In genomic region chr4:5361968-5362367, GRCh38 we compare ENCODE assay signal across 1 cellular context.
TF ChIP-seq lines count a peak whose summit lies in the region.

No MANE protein-coding gene starts in this region.

TF ChIP-seq in K562, 482 proteins besides CTCF, POLR2A, EP300 and RAD21 (continued from another document):
- TF ChIP-seq USF2 (CRISPR knock-in tag; IDR thresholded peaks at IDR 0.05) (no peak), PYGO2 (tag; IDR thresholded peaks at IDR 0.05) (no peak), NCOA4 (IDR thresholded peaks at IDR 0.05; ENCODE audit: partially characterized antibody) (no peak), ZNF766 (CRISPR knock-in tag; conservative IDR thresholded peaks at IDR 0.05) (0 out of 2 replicates have a peak, but pooled peaks have one; percentile 52), ZNF79 (CRISPR knock-in tag; IDR thresholded peaks at IDR 0.05; ENCODE audit: low read depth) (no peak), MCM2 (IDR thresholded peaks at IDR 0.05; ENCODE audit: low read depth) (no peak), ZNF280B (CRISPR knock-in tag; IDR thresholded peaks at IDR 0.05) (no peak), WHSC1 (IDR thresholded peaks at IDR 0.05; ENCODE audit: low read length) (no peak), DEAF1 (CRISPR knock-in tag; IDR thresholded peaks at IDR 0.05) (no peak), MXD1 (CRISPR knock-in tag; IDR thresholded peaks at IDR 0.05; ENCODE audit: borderline replicate concordance, poor library complexity, severe bottlenecking) (no peak), PHF21A (IDR thresholded peaks at IDR 0.05; ENCODE audit: borderline replicate concordance, low read depth) (no peak), FOXJ2 (tag; IDR thresholded peaks at IDR 0.05) (no peak), REST (CRISPR knock-in tag; IDR thresholded peaks at IDR 0.05; ENCODE audit: low read depth) (peak; percentile 91), FOXP1 (CRISPR knock-in tag; IDR thresholded peaks at IDR 0.05) (no peak), ZNF121 (CRISPR knock-in tag; conservative IDR thresholded peaks at IDR 0.05) (no peak), SMAD2 (IDR thresholded peaks at IDR 0.05; ENCODE audit: low read depth, low read length) (no peak), ILF3 (IDR thresholded peaks at IDR 0.05; ENCODE audit: borderline replicate concordance) (no peak), ETS2 (tag; IDR thresholded peaks at IDR 0.05; ENCODE audit: borderline replicate concordance, poor library complexity, severe bottlenecking) (no peak), AFF1 (IDR thresholded peaks at IDR 0.05; ENCODE audit: low read depth in 1 of 2, partially characterized antibody in 2 of 2) (peak in 1 of 2 experiments; percentile 63), NUFIP1 (IDR thresholded peaks at IDR 0.05; ENCODE audit: partially characterized antibody) (no peak), USF1 (CRISPR knock-in tag; IDR thresholded peaks at IDR 0.05) (no peak), ILK (tag; IDR thresholded peaks at IDR 0.05; ENCODE audit: borderline replicate concordance, low read depth) (no peak), ZNF197 (CRISPR knock-in tag; IDR thresholded peaks at IDR 0.05; ENCODE audit: low read depth) (0 out of 2 replicates have a peak, but pooled peaks have one; percentile 33), ZNF518B (CRISPR knock-in tag; IDR thresholded peaks at IDR 0.05) (no peak), CBFB (CRISPR knock-in tag; IDR thresholded peaks at IDR 0.05) (no peak), MIER1 (IDR thresholded peaks at IDR 0.05; ENCODE audit: low read depth) (peak; percentile 89), KLF6 (CRISPR knock-in tag; IDR thresholded peaks at IDR 0.05; ENCODE audit: borderline replicate concordance) (no peak), ZNF75A (CRISPR knock-in tag; IDR thresholded peaks at IDR 0.05) (no peak), NRF1 (conservative IDR thresholded peaks at IDR 0.05 in 1 of 2, IDR thresholded peaks at IDR 0.05 in 1 of 2) (no peak), NONO (IDR thresholded peaks at IDR 0.05; ENCODE audit: low read depth in 2 of 2, low read length in 1 of 2) (no peak), HNRNPUL1 (IDR thresholded peaks at IDR 0.05; ENCODE audit: low read length) (no peak), ZBTB34 (CRISPR knock-in tag; IDR thresholded peaks at IDR 0.05) (no peak)
